In genomic region chr10:52229271-52229931, GRCh38 we compare ENCODE assay signal across 1 cellular context.
A peak's percentile ranks its signal among the peaks of the same experiment; 100 is the strongest.
TF ChIP-seq lines count a peak whose summit lies in the region.

No MANE protein-coding gene starts in this region.

TF ChIP-seq in endothelial cell of umbilical vein, 7 proteins besides CTCF, POLR2A, EP300 and RAD21:
- TF ChIP-seq GATA2 (IDR thresholded peaks at IDR 0.05; ENCODE audit: insufficient read depth, insufficient read length, low read depth, low read length) (no peak), JUN (IDR thresholded peaks at IDR 0.05; ENCODE audit: borderline replicate concordance, insufficient read depth, insufficient read length, low read depth) (peak; percentile 19), FOS (IDR thresholded peaks at IDR 0.05; ENCODE audit: borderline replicate concordance, insufficient read depth, low read length) (peak; percentile 68)
